In the genomic region with DNA sequence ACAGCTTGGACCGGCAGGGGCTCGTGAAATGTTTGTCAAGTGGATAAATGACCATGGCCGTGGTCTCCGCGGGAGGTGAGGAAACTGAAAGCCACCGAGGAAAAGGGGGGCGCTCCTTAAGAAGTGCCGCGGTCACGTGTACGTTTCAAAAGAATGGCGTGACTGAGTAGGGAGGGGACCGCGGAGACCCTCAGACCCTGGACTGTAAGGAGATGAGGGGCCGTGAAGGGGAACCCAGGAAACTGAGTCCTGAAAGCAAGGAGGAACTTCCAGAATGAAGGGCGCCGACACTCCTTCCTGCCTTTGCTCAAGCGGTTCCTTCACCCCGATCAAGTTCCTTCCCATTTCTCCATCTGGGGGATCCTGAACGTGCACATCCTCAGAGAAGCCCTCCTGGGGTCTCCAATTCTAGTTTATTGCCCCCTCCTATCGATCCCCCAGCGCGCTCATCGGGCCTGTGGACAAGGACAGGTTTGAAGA, we compare ENCODE assay signal across 1 cellular context.
TF ChIP-seq lines count a peak whose summit lies in the region.

No MANE protein-coding gene starts in this region.

TF ChIP-seq in GM23338, 12 proteins besides CTCF, POLR2A, EP300 and RAD21:
- peak; percentile 9 for TF ChIP-seq EZH2 (IDR thresholded peaks at IDR 0.05; ENCODE audit: low read depth, unreplicated experiment)
